In genomic region chr13:111629457-111629856, GRCh38 we compare ENCODE assay signal across 25 cellular contexts.
"Had no signal": no experiment of that assay in that cellular context is flagged by ENCODE, and none has a peak within 500 bp of the region (broad histone marks: within the 10 kb centered on the region; RNA-seq: fewer than 3 reads in every experiment).

No MANE protein-coding gene starts in this region.

- DNase-seq: activated CD4-positive, alpha-beta T cell treated with anti-CD3 and anti-CD28 coated beads, Interleukin-2, amount 50 U/mL, for 1 hour; activated CD8-positive, alpha-beta T cell treated with anti-CD3 and anti-CD28 coated beads for 36 hours; activated gamma-delta T cell treated with Interleukin-2 at 50 U/mL for 16 hours; activated naive CD4-positive, alpha-beta T cell treated with anti-CD3 and anti-CD28 coated beads, Interleukin-2, amount 50 U/mL, for 16 hours; activated T-cell treated with anti-CD3 and anti-CD28 coated beads, Interleukin-2, amount 50 U/mL, for 4 hours; amniotic stem cell; foreskin keratinocyte; heart right ventricle; kidney glomerular epithelial cell; left lung; right cardiac atrium; spleen; stimulated activated CD4-positive, alpha-beta T cell treated with anti-CD3 and anti-CD28 coated beads, Interleukin-2, amount 100 ng/mL, for 48 hours; stimulated activated naive CD4-positive, alpha-beta T cell treated with Interleukin-2 at 50 U/mL for 16 hours; T-helper 2 cell; testis; transverse colon had no signal

- H3K27me3 ChIP-seq: foreskin keratinocyte, testis, transverse colon had no signal

- H3K27ac ChIP-seq: esophagus muscularis mucosa, foreskin keratinocyte, heart right ventricle, left lung, spleen, testis, transverse colon had no signal

- H3K4me3 ChIP-seq: esophagus muscularis mucosa, heart right ventricle, left lung, spleen, testis, transverse colon had no signal

- H3K4me1 Mint-ChIP-seq: activated T-helper 17 cell treated with anti-CD3 and anti-CD28 coated beads, Interleukin-2, amount 50 U/mL, for 72 hours; central memory CD8-positive, alpha-beta T cell; nephron had no signal

- ATAC-seq: activated CD8-positive, alpha-beta T cell treated with anti-CD3 and anti-CD28 coated beads for 36 hours; activated T-cell treated with anti-CD3 and anti-CD28 coated beads, Interleukin-2, amount 50 U/mL, for 4 hours; activated T-helper 17 cell treated with anti-CD3 and anti-CD28 coated beads, Interleukin-2, amount 50 U/mL, for 72 hours; foreskin keratinocyte; heart right ventricle; left lung; right cardiac atrium; WTC11 had no signal

- FAIRE-seq: bronchial epithelial cell, colon, urothelium cell line had no signal

- H3K36me3 Mint-ChIP-seq: WTC11 had no signal

- H3K27ac Mint-ChIP-seq: activated CD8-positive, alpha-beta T cell treated with anti-CD3 and anti-CD28 coated beads for 36 hours; activated T-helper 17 cell treated with anti-CD3 and anti-CD28 coated beads, Interleukin-2, amount 50 U/mL, for 72 hours; nephron had no signal

- H3K4me3 Mint-ChIP-seq: activated CD8-positive, alpha-beta T cell treated with anti-CD3 and anti-CD28 coated beads for 36 hours; activated T-cell treated with anti-CD3 and anti-CD28 coated beads, Interleukin-2, amount 50 U/mL, for 4 hours; activated T-helper 17 cell treated with anti-CD3 and anti-CD28 coated beads, Interleukin-2, amount 50 U/mL, for 72 hours; central memory CD8-positive, alpha-beta T cell; nephron; WTC11 had no signal

- H3K9me3 ChIP-seq: esophagus muscularis mucosa, heart right ventricle, left lung, testis, transverse colon had no signal

- H3K27me3 Mint-ChIP-seq: activated CD8-positive, alpha-beta T cell treated with anti-CD3 and anti-CD28 coated beads for 36 hours; activated T-helper 17 cell treated with anti-CD3 and anti-CD28 coated beads, Interleukin-2, amount 50 U/mL, for 72 hours; central memory CD8-positive, alpha-beta T cell had no signal

- H3K9me3 Mint-ChIP-seq: activated CD8-positive, alpha-beta T cell treated with anti-CD3 and anti-CD28 coated beads for 36 hours; activated T-cell treated with anti-CD3 and anti-CD28 coated beads, Interleukin-2, amount 50 U/mL, for 4 hours; activated T-helper 17 cell treated with anti-CD3 and anti-CD28 coated beads, Interleukin-2, amount 50 U/mL, for 72 hours; central memory CD8-positive, alpha-beta T cell had no signal

- H3K36me3 ChIP-seq: esophagus muscularis mucosa, heart right ventricle, left lung, spleen, transverse colon had no signal

- H3K4me1 ChIP-seq: esophagus muscularis mucosa, foreskin keratinocyte, heart right ventricle, left lung, spleen, testis, transverse colon had no signal
